In genomic region chr9:136821333-136822031, GRCh38 we compare ENCODE assay signal across 1 cellular context.
TF ChIP-seq lines count a peak whose summit lies in the region.

No MANE protein-coding gene starts in this region.

TF ChIP-seq in IMR-90, 13 proteins besides CTCF, POLR2A, EP300 and RAD21 (continued from another document):
- TF ChIP-seq CEBPB (IDR thresholded peaks at IDR 0.05; ENCODE audit: low read depth, low read length) = no peak
- no peak for TF ChIP-seq FOS (IDR thresholded peaks at IDR 0.05; ENCODE audit: low read depth, low read length)
- TF ChIP-seq SMC3 (IDR thresholded peaks at IDR 0.05; ENCODE audit: low read depth, low read length) = no peak
- TF ChIP-seq ELK1 (IDR thresholded peaks at IDR 0.05; ENCODE audit: borderline replicate concordance, low read depth, low read length) = no peak
- no peak for TF ChIP-seq CHD1 (IDR thresholded peaks at IDR 0.05; ENCODE audit: low read depth, low read length)
- TF ChIP-seq MAZ (IDR thresholded peaks at IDR 0.05; ENCODE audit: borderline replicate concordance, low read depth, low read length) = no peak; the same call in 1 of the 2 replicates
- TF ChIP-seq USF2 (IDR thresholded peaks at IDR 0.05; ENCODE audit: low read depth, low read length) = no peak
